ENCODE assay signal across 12 cellular contexts in genomic region chr18:36638224-36638623, GRCh38.
DNase-seq lines count a peak whose midpoint lies in the region; ATAC-seq, FAIRE-seq and TF ChIP-seq lines count a peak whose summit lies in the region.
"Had no signal": no experiment of that assay in that cellular context is flagged by ENCODE, and none has a peak within 500 bp of the region (broad histone marks: within the 10 kb centered on the region; RNA-seq: fewer than 3 reads in every experiment).

No MANE protein-coding gene starts in this region.

- no peak for TF ChIP-seq EP300 in esophagus muscularis mucosa (IDR thresholded peaks at IDR 0.05)

- FAIRE-seq in GM12891 (lab: Jason Lieb, UNC), result peak; percentile 94
- no peak for FAIRE-seq in urothelium cell line (lab: Jason Lieb, UNC)
- FAIRE-seq: small intestine had no signal

- H3K36me3 ChIP-seq in esophagus muscularis mucosa, result no peaks in the 10 kb centered on the region

- peaks cover 8 to 17% (median 15%) of the 10 kb centered on the region in 4 donors for H3K4me1 ChIP-seq in esophagus muscularis mucosa
- peaks cover 16% of the 10 kb centered on the region for H3K4me1 ChIP-seq in right cardiac atrium (ENCODE audit: control insufficient read depth, insufficient read depth, low read length)
- H3K4me1 ChIP-seq: body of pancreas had no signal

- DNase-seq in GM12891 (ENCODE audit: insufficient read length, low spot score), result peak; percentile 44
- DNase-seq in urothelium cell line (ENCODE audit: low spot score), result no peak
- DNase-seq in esophagus muscularis mucosa (ENCODE audit: extremely low spot score), result no peak
- no peak for DNase-seq in right cardiac atrium
- no peak for DNase-seq in NCI-H1048 (lab: John Stamatoyannopoulos, UW)
- DNase-seq: body of pancreas, naive B cell, small intestine had no signal

- intact Hi-C loops in esophagus muscularis mucosa (cut with DNase I), result no loop called here
- intact Hi-C loops in right cardiac atrium (cut with DNase I), result loop anchor here in 1 of 4 donors (5.0 kb wide), 1 partner anchor 301 kb away; no protein-coding TSS in a partner anchor

- no peak overlapping the region for H3K27ac ChIP-seq in esophagus muscularis mucosa (replicated peaks in 1 of 4)
- no peak overlapping the region for H3K27ac ChIP-seq in right cardiac atrium (ENCODE audit: low read length)
- H3K27ac ChIP-seq: body of pancreas, epithelial cell of prostate had no signal

- H3K27me3 ChIP-seq in esophagus muscularis mucosa, result no peaks in the 10 kb centered on the region
- H3K27me3 ChIP-seq in right cardiac atrium (ENCODE audit: control insufficient read depth, insufficient read depth), result no peaks in the 10 kb centered on the region
- H3K27me3 ChIP-seq: body of pancreas had no signal

- no peak for TF ChIP-seq CTCF in esophagus muscularis mucosa (IDR thresholded peaks at IDR 0.05)

- H3K9me3 ChIP-seq in esophagus muscularis mucosa (no peaks in the 10 kb centered on the region), right cardiac atrium (ENCODE audit: control insufficient read depth, low read length) (no peaks in the 10 kb centered on the region)
- H3K9me3 ChIP-seq: body of pancreas had no signal

- no peak for TF ChIP-seq POLR2A in GM12891 (IDR thresholded peaks at IDR 0.05; ENCODE audit: low read depth, low read length)
- no peak for TF ChIP-seq POLR2A in esophagus muscularis mucosa (IDR thresholded peaks at IDR 0.05; ENCODE audit: low read depth)

- 87% methylated on average over 4 of the region's 4 CpGs for WGBS in esophagus muscularis mucosa
- WGBS in right cardiac atrium, result 77% methylated on average over 4 of the region's 4 CpGs

- peak; percentile 86 for ATAC-seq in GM19372 (IDR thresholded peaks at IDR 0.05; ENCODE audit: low read depth, unreplicated experiment)
- peak; percentile 90 for ATAC-seq in HG02759 (IDR thresholded peaks at IDR 0.05; ENCODE audit: unreplicated experiment)
- peak; percentile 91 for ATAC-seq in HG03442 (IDR thresholded peaks at IDR 0.05; ENCODE audit: unreplicated experiment)
- no peak for ATAC-seq in right cardiac atrium
- ATAC-seq: body of pancreas had no signal

- no peak overlapping the region for H3K4me3 ChIP-seq in esophagus muscularis mucosa
- H3K4me3 ChIP-seq in right cardiac atrium (ENCODE audit: low read length), result no peak overlapping the region
- H3K4me3 ChIP-seq: body of pancreas had no signal

TF ChIP-seq in GM12891, 5 proteins besides CTCF, POLR2A, EP300 and RAD21:
- TF ChIP-seq SPI1 (IDR thresholded peaks at IDR 0.05; ENCODE audit: low read depth, low read length) (no peak), POU2F2 (IDR thresholded peaks at IDR 0.05; ENCODE audit: low read depth, low read length) (no peak), TAF1 (IDR thresholded peaks at IDR 0.05; ENCODE audit: low read depth, low read length) (no peak), PAX5 (IDR thresholded peaks at IDR 0.05; ENCODE audit: insufficient read depth, low read length, severe bottlenecking) (peak; percentile 21), POLR2AphosphoS5 (IDR thresholded peaks at IDR 0.05; ENCODE audit: low read depth, low read length) (no peak)

Comparison
In these comparisons a context has a peak if more than half of its experiments do, and no peak if none do; other contexts are left out.
1. ATAC-seq: peak in GM19372 (single experiment), HG02759 (single experiment) and HG03442 (single experiment); none in right cardiac atrium (0 of 2).